Comparison of ENCODE assay signal across 8 cellular contexts in the genomic region with DNA sequence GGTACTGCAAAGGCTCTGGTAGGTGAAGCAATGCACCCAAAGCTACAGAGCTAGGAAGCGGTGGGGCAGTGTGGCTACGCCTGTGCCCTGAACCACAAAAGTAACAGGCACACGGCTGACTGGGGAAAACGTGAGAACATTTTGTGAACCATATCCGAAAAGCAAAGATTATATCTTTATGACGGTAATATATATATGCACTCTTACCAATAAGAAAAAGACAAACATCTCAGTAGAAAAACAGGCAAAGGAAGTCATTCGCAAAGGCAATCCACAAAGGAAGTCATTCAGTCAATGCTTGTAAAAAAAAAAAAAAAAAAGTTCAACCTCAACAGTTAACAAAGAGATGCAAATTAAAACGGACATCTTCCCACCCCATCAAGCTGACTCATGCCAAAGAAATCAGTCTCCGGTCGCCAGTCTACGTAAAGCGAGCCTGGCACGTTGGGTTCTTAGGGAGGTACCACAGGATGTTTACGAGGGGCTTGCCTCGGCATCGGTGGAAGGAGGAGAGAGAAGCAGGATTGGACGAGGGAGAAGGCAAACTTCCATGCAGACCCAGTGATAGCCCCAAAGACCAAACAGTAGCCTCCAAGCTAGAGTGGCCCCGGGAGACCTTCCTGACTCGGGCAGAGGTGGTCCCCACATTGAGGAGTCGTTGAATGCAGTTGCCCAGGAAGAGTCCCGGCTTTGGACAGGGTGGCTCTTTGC. TPM values are rescaled to one million over a fixed set of nuclear protein-coding genes. Genes with fewer than 3 reads are reported as not detected.
A peak's percentile ranks its signal among the peaks of the same experiment; 100 is the strongest.
DNase-seq lines count a peak whose midpoint lies in the region; ATAC-seq and TF ChIP-seq lines count a peak whose summit lies in the region.

No MANE protein-coding gene starts in this region.

- DNase-seq in Daoy (ENCODE audit: low read depth) (peak; percentile 92), M059J (ENCODE audit: low read depth) (peak; percentile 89), fibroblast of mammary gland (ENCODE audit: low read depth) (peak; percentile 54), spleen (peak; percentile 87), NCI-H1417 (lab: John Stamatoyannopoulos, UW) (no peak), NCI-H146 treated with DMSO at 0.1 percent for 48 hours (lab: John Stamatoyannopoulos, UW; ENCODE audit: unreplicated experiment) (no peak)
- peak; percentile 82 for DNase-seq in activated CD8-positive, alpha-beta memory T cell treated with anti-CD3 and anti-CD28 coated beads for 24 hours

- H3K36me3 ChIP-seq in spleen = no peaks in the 10 kb centered on the region

- TF ChIP-seq POLR2A in spleen (IDR thresholded peaks at IDR 0.05) = no peak

- ATAC-seq in HG02970 (IDR thresholded peaks at IDR 0.05; ENCODE audit: low FRiP score, unreplicated experiment) = no peak

- H3K27me3 ChIP-seq in spleen (replicated peaks in 1 of 7) = peaks cover 0 to 10% (median 0%) of the 10 kb centered on the region in 7 donors

- H3K27ac ChIP-seq in spleen = peak overlapping the region; percentile 70 to 93 (median 86)

- 20 to 32% (median 24%) methylated on average over 21 of the region's 21 CpGs for WGBS in spleen, 5 donors

- no peak overlapping the region for H3K4me3 ChIP-seq in fibroblast of mammary gland (ENCODE audit: control insufficient read depth, low read depth, low read length)
- peak overlapping the region in 1 of 8 donors; percentile 31 for H3K4me3 ChIP-seq in spleen

- H3K4me1 ChIP-seq in spleen = peaks cover 2 to 69% (median 35%) of the 10 kb centered on the region in 6 donors

- intact Hi-C loops in spleen (cut with DNase I; ENCODE audit: low total_unique reads) = no loop called here

- TF ChIP-seq CTCF in fibroblast of mammary gland (conservative IDR thresholded peaks at IDR 0.05; ENCODE audit: control insufficient read depth, insufficient read depth, low read depth, low read length) (no peak), spleen (IDR thresholded peaks at IDR 0.05 in 8 of 11, conservative IDR thresholded peaks at IDR 0.05 in 3 of 11) (no peak)

- H3K9me3 ChIP-seq in spleen = no peaks in the 10 kb centered on the region

RNA-seq across cellular contexts. Expression of a gene that starts 39.4 kb away (rescaled TPM):
- total RNA-seq in Daoy (2014; rRNA removed; shearing (Covaris generic)) = 124 and 138 TPM in 2 replicates
- total RNA-seq in M059J (2014; rRNA removed; shearing (Covaris generic)) = 54.4 and 81.1 TPM in 2 replicates
- total RNA-seq in spleen = 100 to 1,000 TPM; 193 to 322 (median 219) TPM
- 10 to 100 TPM; 80.8 to 95.3 (median 84.4) TPM for polyA plus RNA-seq in spleen

Comparison
In these comparisons a context has a peak if more than half of its experiments do, and no peak if none do; other contexts are left out.
1. DNase-seq: peak in Daoy (single experiment), M059J (single experiment), activated CD8-positive, alpha-beta memory T cell treated with anti-CD3 and anti-CD28 coated beads for 24 hours (single experiment), fibroblast of mammary gland (single experiment) and spleen (single experiment); none in NCI-H1417 (0 of 3) and NCI-H146 treated with DMSO at 0.1 percent for 48 hours (single experiment).